In genomic region chr14:21987937-21988336, GRCh38 we compare ENCODE assay signal across 9 cellular contexts.
A peak's percentile ranks its signal among the peaks of the same experiment; 100 is the strongest.
DNase-seq lines count a peak whose midpoint lies in the region; ATAC-seq and TF ChIP-seq lines count a peak whose summit lies in the region.
"Had no signal": no experiment of that assay in that cellular context is flagged by ENCODE, and none has a peak within 500 bp of the region (broad histone marks: within the 10 kb centered on the region; RNA-seq: fewer than 3 reads in every experiment).

No MANE protein-coding gene starts in this region.

- H3K27me3 ChIP-seq in kidney epithelial cell (ENCODE audit: control insufficient read depth, insufficient read depth, low read length), result no peaks in the 10 kb centered on the region

- CTCF ChIA-PET in WTC11 (lab: Charles Lee), result interaction anchor here (0.6 to 6.1 kb wide), 26 partner anchors 9 to 873 kb away, joined by 3 to 123 read pairs (median 4); no protein-coding TSS in a partner anchor

- H3K4me1 Mint-ChIP-seq in WTC11, result no peaks in the 10 kb centered on the region

- no peak overlapping the region for H3K4me3 ChIP-seq in kidney epithelial cell (ENCODE audit: low read depth, low read length)
- H3K4me3 ChIP-seq: SK-N-MC had no signal

- no peaks in the 10 kb centered on the region for H3K36me3 ChIP-seq in kidney epithelial cell (ENCODE audit: control insufficient read depth, insufficient read depth, low read length)

- TF ChIP-seq CTCF in WTC11 (IDR thresholded peaks at IDR 0.05) (peak; percentile 35; the same call in 1 of the 2 replicates), kidney epithelial cell (IDR thresholded peaks at IDR 0.05; ENCODE audit: insufficient read depth, low read length, poor library complexity, severe bottlenecking) (peak; percentile 77)

- no peaks in the 10 kb centered on the region for H3K9me3 Mint-ChIP-seq in WTC11

- H3K36me3 Mint-ChIP-seq in WTC11, result no peaks in the 10 kb centered on the region

- no peak overlapping the region for H3K27ac Mint-ChIP-seq in WTC11

- no peak overlapping the region for H3K4me3 Mint-ChIP-seq in WTC11

- POLR2A ChIA-PET in WTC11 (lab: Charles Lee), result interaction anchor here (1.3 kb wide), 1 partner anchor 10 kb away, joined by 3 read pairs; no protein-coding TSS in a partner anchor

- peak; percentile 77 for ATAC-seq in WTC11
- ATAC-seq in GM21360 (IDR thresholded peaks at IDR 0.05; ENCODE audit: unreplicated experiment), result no peak
- no peak for ATAC-seq in GM18502 (IDR thresholded peaks at IDR 0.05; ENCODE audit: poor library complexity, unreplicated experiment)

- peaks cover 4% of the 10 kb centered on the region; the same call in 1 of the 2 replicates for H3K27me3 Mint-ChIP-seq in WTC11 (ENCODE audit: low read depth)

- peak; percentile 10 for DNase-seq in DMS53 treated with DMSO at 0.1 percent for 48 hours (lab: John Stamatoyannopoulos, UW; ENCODE audit: unreplicated experiment)
- DNase-seq in HuH-7 (ENCODE audit: low spot score), result peak; percentile 24
- DNase-seq in WTC11 (ENCODE audit: low spot score), result peak; percentile 27
- no peak for DNase-seq in kidney epithelial cell (ENCODE audit: low read depth)
- no peak for DNase-seq in middle frontal gyrus (ENCODE audit: extremely low spot score, low spot score)
- DNase-seq in retina, result no peak

TF ChIP-seq in WTC11, 78 proteins besides CTCF, POLR2A, EP300 and RAD21:
- TF ChIP-seq NFYB (CRISPR knock-in tag; conservative IDR thresholded peaks at IDR 0.05; ENCODE audit: low read depth), result no peak
- TF ChIP-seq HMGA2 (CRISPR knock-in tag; IDR thresholded peaks at IDR 0.05), result no peak
- TF ChIP-seq, protein P1, sequence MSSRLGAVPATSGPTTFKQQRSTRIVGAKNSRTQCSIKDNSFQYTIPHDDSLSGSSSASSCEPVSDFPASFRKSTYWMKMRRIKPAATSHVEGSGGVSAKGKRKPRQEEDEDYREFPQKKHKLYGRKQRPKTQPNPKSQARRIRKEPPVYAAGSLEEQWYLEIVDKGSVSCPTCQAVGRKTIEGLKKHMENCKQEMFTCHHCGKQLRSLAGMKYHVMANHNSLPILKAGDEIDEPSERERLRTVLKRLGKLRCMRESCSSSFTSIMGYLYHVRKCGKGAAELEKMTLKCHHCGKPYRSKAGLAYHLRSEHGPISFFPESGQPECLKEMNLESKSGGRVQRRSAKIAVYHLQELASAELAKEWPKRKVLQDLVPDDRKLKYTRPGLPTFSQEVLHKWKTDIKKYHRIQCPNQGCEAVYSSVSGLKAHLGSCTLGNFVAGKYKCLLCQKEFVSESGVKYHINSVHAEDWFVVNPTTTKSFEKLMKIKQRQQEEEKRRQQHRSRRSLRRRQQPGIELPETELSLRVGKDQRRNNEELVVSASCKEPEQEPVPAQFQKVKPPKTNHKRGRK (CRISPR knock-in tag; IDR thresholded peaks at IDR 0.05; ENCODE audit: borderline replicate concordance), result no peak
- no peak for TF ChIP-seq ZNF317 (CRISPR knock-in tag; IDR thresholded peaks at IDR 0.05; ENCODE audit: borderline replicate concordance, low read depth)
- no peak for TF ChIP-seq PRRX2 (CRISPR knock-in tag; IDR thresholded peaks at IDR 0.05)
- TF ChIP-seq, protein P2, sequence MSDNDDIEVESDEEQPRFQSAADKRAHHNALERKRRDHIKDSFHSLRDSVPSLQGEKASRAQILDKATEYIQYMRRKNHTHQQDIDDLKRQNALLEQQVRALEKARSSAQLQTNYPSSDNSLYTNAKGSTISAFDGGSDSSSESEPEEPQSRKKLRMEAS (CRISPR knock-in tag; IDR thresholded peaks at IDR 0.05), result no peak
- no peak for TF ChIP-seq SMAD4 (CRISPR knock-in tag; IDR thresholded peaks at IDR 0.05)
- no peak for TF ChIP-seq CREM (CRISPR knock-in tag; IDR thresholded peaks at IDR 0.05)
- no peak for TF ChIP-seq TEAD1 (CRISPR knock-in tag; IDR thresholded peaks at IDR 0.05)
- no peak for TF ChIP-seq ZNF281 (CRISPR knock-in tag; IDR thresholded peaks at IDR 0.05)
- TF ChIP-seq, protein P3, sequence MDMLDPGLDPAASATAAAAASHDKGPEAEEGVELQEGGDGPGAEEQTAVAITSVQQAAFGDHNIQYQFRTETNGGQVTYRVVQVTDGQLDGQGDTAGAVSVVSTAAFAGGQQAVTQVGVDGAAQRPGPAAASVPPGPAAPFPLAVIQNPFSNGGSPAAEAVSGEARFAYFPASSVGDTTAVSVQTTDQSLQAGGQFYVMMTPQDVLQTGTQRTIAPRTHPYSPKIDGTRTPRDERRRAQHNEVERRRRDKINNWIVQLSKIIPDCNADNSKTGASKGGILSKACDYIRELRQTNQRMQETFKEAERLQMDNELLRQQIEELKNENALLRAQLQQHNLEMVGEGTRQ (CRISPR knock-in tag; IDR thresholded peaks at IDR 0.05), result no peak

Comparison
In these comparisons a context has a peak if more than half of its experiments do, and no peak if none do; other contexts are left out.
1. DNase-seq: peak in DMS53 treated with DMSO at 0.1 percent for 48 hours (single experiment), HuH-7 (single experiment) and WTC11 (single experiment); none in kidney epithelial cell (single experiment), middle frontal gyrus (single experiment) and retina (single experiment).